In genomic region chr5:172959824-172960799, GRCh38 we compare ENCODE assay signal across 8 cellular contexts. TPM values are rescaled to one million over a fixed set of nuclear protein-coding genes. Genes with fewer than 3 reads are reported as not detected.
DNase-seq lines count a peak whose midpoint lies in the region; ATAC-seq and TF ChIP-seq lines count a peak whose summit lies in the region.

No MANE protein-coding gene starts in this region.

- H3K4me1 ChIP-seq in hepatocyte (ENCODE audit: insufficient read depth), result peaks cover 5% of the 10 kb centered on the region

- no peaks in the 10 kb centered on the region for H3K36me3 ChIP-seq in hepatocyte (replicated peaks; ENCODE audit: insufficient read depth, low read depth)

- H3K9me3 Mint-ChIP-seq in activated CD8-positive, alpha-beta T cell treated with anti-CD3 and anti-CD28 coated beads, Interleukin-2, amount 10 ng/mL, durations not matched to agents 7 days and 5 days (ENCODE audit: insufficient read depth), result no peaks in the 10 kb centered on the region
- H3K9me3 Mint-ChIP-seq in stimulated activated naive B cell treated with anti-CD40 and anti-IgM and Interleukin-4, amounts not matched to agents 10 μg/mL and 1 μg/mL and 100 μg/mL, for 72 hours, result no peaks in the 10 kb centered on the region

- no peaks in the 10 kb centered on the region for H3K27me3 ChIP-seq in hepatocyte

- H3K79me2 ChIP-seq in hepatocyte, result peaks cover 18% of the 10 kb centered on the region

- peak overlapping the region; percentile 88 for H3K4me2 ChIP-seq in hepatocyte

- H3K4me1 Mint-ChIP-seq in activated CD8-positive, alpha-beta T cell treated with anti-CD3 and anti-CD28 coated beads, Interleukin-2, amount 10 ng/mL, durations not matched to agents 7 days and 5 days (ENCODE audit: low read depth), result peaks cover 32% of the 10 kb centered on the region
- H3K4me1 Mint-ChIP-seq in stimulated activated naive B cell treated with anti-CD40 and anti-IgM and Interleukin-4, amounts not matched to agents 10 μg/mL and 1 μg/mL and 100 μg/mL, for 72 hours, result peaks cover 20 to 31% of the 10 kb centered on the region in 2 donors

- ATAC-seq in HG02970 (IDR thresholded peaks at IDR 0.05; ENCODE audit: low FRiP score, unreplicated experiment), result peak; percentile 5
- ATAC-seq in activated CD8-positive, alpha-beta T cell treated with anti-CD3 and anti-CD28 coated beads, Interleukin-2, amount 10 ng/mL, durations not matched to agents 7 days and 5 days, result peak; percentile 0
- ATAC-seq in stimulated activated naive B cell treated with anti-CD40 and anti-IgM and Interleukin-4, amounts not matched to agents 10 μg/mL and 1 μg/mL and 100 μg/mL, for 72 hours (replicated peaks), result no peak

- peak overlapping the region; percentile 85 for H3K4me3 ChIP-seq in hepatocyte

- H3K27ac Mint-ChIP-seq in activated CD8-positive, alpha-beta T cell treated with anti-CD3 and anti-CD28 coated beads, Interleukin-2, amount 10 ng/mL, durations not matched to agents 7 days and 5 days, result peak overlapping the region; percentile 95
- H3K27ac Mint-ChIP-seq in stimulated activated naive B cell treated with anti-CD40 and anti-IgM and Interleukin-4, amounts not matched to agents 10 μg/mL and 1 μg/mL and 100 μg/mL, for 72 hours, result peak overlapping the region; percentile 97

- CTCF ChIA-PET in activated CD8-positive, alpha-beta T cell treated with anti-CD3 and anti-CD28 coated beads, Interleukin-2, amount 10 ng/mL, durations not matched to agents 7 days and 5 days (lab: Charles Lee), result interaction anchor here (0.7 to 2.3 kb wide), 21 partner anchors 8 to 371 kb away, joined by 3 to 18 read pairs (median 3); partner anchors contain the start of gene ATP6V0E1

- no peaks in the 10 kb centered on the region for H3K9me3 ChIP-seq in hepatocyte (ENCODE audit: low read depth)

- WGBS in hepatocyte (ENCODE audit: low lambda C conversion rate, missing lambda C conversion rate), result 20% methylated on average over 28 of the region's 28 CpGs

- H4K20me1 ChIP-seq in hepatocyte (ENCODE audit: insufficient read depth, poor library complexity, severe bottlenecking), result no peaks in the 10 kb centered on the region

- peaks cover 15% of the 10 kb centered on the region for H3K36me3 Mint-ChIP-seq in activated CD8-positive, alpha-beta T cell treated with anti-CD3 and anti-CD28 coated beads, Interleukin-2, amount 10 ng/mL, durations not matched to agents 7 days and 5 days (ENCODE audit: low read depth)
- peaks cover 23 to 39% of the 10 kb centered on the region in 2 donors for H3K36me3 Mint-ChIP-seq in stimulated activated naive B cell treated with anti-CD40 and anti-IgM and Interleukin-4, amounts not matched to agents 10 μg/mL and 1 μg/mL and 100 μg/mL, for 72 hours

- H3K9me2 ChIP-seq in hepatocyte (replicated peaks; ENCODE audit: insufficient read depth), result no peaks in the 10 kb centered on the region

- peak overlapping the region; percentile 79 for H2AFZ ChIP-seq in hepatocyte

- DNase-seq in activated CD8-positive, alpha-beta T cell treated with anti-CD3 and anti-CD28 coated beads, Interleukin-2, amount 10 ng/mL, durations not matched to agents 7 days and 5 days, result peak; percentile 44
- DNase-seq in hepatocyte (ENCODE audit: low spot score) (no peak), SHP77 treated with DMSO at 0.1 percent for 48 hours (lab: John Stamatoyannopoulos, UW) (no peak), NCI-H446 treated with DMSO at 0.1 percent for 48 hours (lab: John Stamatoyannopoulos, UW) (no peak), NCI-H1417 treated with DMSO at 0.1 percent for 48 hours (lab: John Stamatoyannopoulos, UW) (no peak)
- no peak for DNase-seq in stimulated activated naive B cell treated with anti-CD40 and anti-IgM and Interleukin-4, amounts not matched to agents 10 μg/mL and 1 μg/mL and 100 μg/mL, for 72 hours
- DNase-seq in activated CD4-positive, CD25-positive, alpha-beta regulatory T cell (lab: John Stamatoyannopoulos, UW), result no peak

- peaks cover 5% of the 10 kb centered on the region for H3K27me3 Mint-ChIP-seq in activated CD8-positive, alpha-beta T cell treated with anti-CD3 and anti-CD28 coated beads, Interleukin-2, amount 10 ng/mL, durations not matched to agents 7 days and 5 days (ENCODE audit: low read depth)
- no peaks in the 10 kb centered on the region for H3K27me3 Mint-ChIP-seq in stimulated activated naive B cell treated with anti-CD40 and anti-IgM and Interleukin-4, amounts not matched to agents 10 μg/mL and 1 μg/mL and 100 μg/mL, for 72 hours

- no peak for TF ChIP-seq CTCF in hepatocyte (IDR thresholded peaks at IDR 0.05; ENCODE audit: poor library complexity)

- peak overlapping the region; percentile 92 for H3K4me3 Mint-ChIP-seq in activated CD8-positive, alpha-beta T cell treated with anti-CD3 and anti-CD28 coated beads, Interleukin-2, amount 10 ng/mL, durations not matched to agents 7 days and 5 days
- peak overlapping the region; percentile 96 to 100 for H3K4me3 Mint-ChIP-seq in stimulated activated naive B cell treated with anti-CD40 and anti-IgM and Interleukin-4, amounts not matched to agents 10 μg/mL and 1 μg/mL and 100 μg/mL, for 72 hours

- peak overlapping the region; percentile 59 for H3K27ac ChIP-seq in hepatocyte

- POLR2A ChIA-PET in activated CD8-positive, alpha-beta T cell treated with anti-CD3 and anti-CD28 coated beads, Interleukin-2, amount 10 ng/mL, durations not matched to agents 7 days and 5 days (lab: Charles Lee), result interaction anchor here (0.6 to 1.9 kb wide), 9 partner anchors 8 to 245 kb away, joined by 3 to 19 read pairs (median 4); partner anchors contain the start of genes ATP6V0E1 and DUSP1

RNA-seq across cellular contexts. Expression of gene RPL26L1, which starts 0.9 kb away (rescaled TPM):
- total RNA-seq in activated CD8-positive, alpha-beta T cell treated with anti-CD3 and anti-CD28 coated beads, Interleukin-2, amount 10 ng/mL, durations not matched to agents 7 days and 5 days, result 10 to 100 TPM; 45.1 to 49.4 TPM
- total RNA-seq in hepatocyte, result 48.0 and 51.5 TPM in 2 replicates
- polyA plus RNA-seq in hepatocyte, result 55.2 and 69.1 TPM in 2 replicates

RNA-seq across cellular contexts. Expression of gene ATP6V0E1, which starts 23.5 kb away (rescaled TPM):
- total RNA-seq in activated CD8-positive, alpha-beta T cell treated with anti-CD3 and anti-CD28 coated beads, Interleukin-2, amount 10 ng/mL, durations not matched to agents 7 days and 5 days, result 100 to 1,000 TPM; 122 to 129 TPM
- 216 and 283 TPM in 2 replicates for total RNA-seq in hepatocyte
- polyA plus RNA-seq in hepatocyte, result 631 and 657 TPM in 2 replicates

Comparison
In these comparisons a context has a peak if more than half of its experiments do, and no peak if none do; other contexts are left out.
1. ATAC-seq: peak in HG02970 (single experiment) and activated CD8-positive, alpha-beta T cell treated with anti-CD3 and anti-CD28 coated beads, Interleukin-2, amount 10 ng/mL, durations not matched to agents 7 days and 5 days (single experiment); none in stimulated activated naive B cell treated with anti-CD40 and anti-IgM and Interleukin-4, amounts not matched to agents 10 μg/mL and 1 μg/mL and 100 μg/mL, for 72 hours (0 of 2).